ENCODE assay signal across 16 cellular contexts in genomic region chr3:197782230-197782629, GRCh38. TPM values are rescaled to one million over a fixed set of nuclear protein-coding genes. Genes with fewer than 3 reads are reported as not detected.
A peak's percentile ranks its signal among the peaks of the same experiment; 100 is the strongest.
DNase-seq lines count a peak whose midpoint lies in the region; ATAC-seq and TF ChIP-seq lines count a peak whose summit lies in the region.
"Had no signal": no experiment of that assay in that cellular context is flagged by ENCODE, and none has a peak within 500 bp of the region (broad histone marks: within the 10 kb centered on the region; RNA-seq: fewer than 3 reads in every experiment).

No MANE protein-coding gene starts in this region.

- BruUV-seq in OCI-LY7 (replicated peaks; lab: Mats Ljungman, UMichigan) = no TSS peak

- no peaks in the 10 kb centered on the region for H3K9me2 ChIP-seq in OCI-LY7 (ENCODE audit: insufficient read depth, low read length)

- intact Hi-C loops in OCI-LY7 (cut with micrococcal nuclease; ENCODE audit: unreplicated experiment) = no loop called here

- no peak for DNase-seq in activated T-cell treated with anti-CD3 and anti-CD28 coated beads, Interleukin-2, amount 50 U/mL, for 72 hours
- DNase-seq in activated T-cell treated with anti-CD3 and anti-CD28 coated beads for 4 hours (no peak), OCI-LY7 (ENCODE audit: low spot score) (no peak), NCI-H1048 (lab: John Stamatoyannopoulos, UW) (no peak)
- DNase-seq: body of pancreas, mesenchymal stem cell, NCI-H1436 treated with DMSO at 0.1 percent for 48 hours, NCI-H446 treated with DMSO at 0.1 percent for 48 hours, spleen, tibial artery had no signal

- H3K27ac Mint-ChIP-seq in activated T-cell treated with anti-CD3 and anti-CD28 coated beads, Interleukin-2, amount 50 U/mL, for 72 hours = peak overlapping the region; percentile 25
- H3K27ac Mint-ChIP-seq in stimulated activated memory B cell treated with anti-CD40 and anti-IgM and Interleukin-4, amounts not matched to agents 10 μg/mL and 1 μg/mL and 100 μg/mL, for 72 hours = peak overlapping the region; percentile 94
- H3K27ac Mint-ChIP-seq: activated T-helper 1 cell treated with anti-CD3 and anti-CD28 coated beads, Interleukin-12 subunit alpha, Interleukin-12 subunit beta, Interleukin-2, Interleukin-4 antibody, amounts not matched to agents 30 ng/mL and 10 ng/mL and 1 ng/mL, durations not matched to agents 14 hours and 24 hours and 36 hours had no signal

- peak overlapping the region; percentile 32 for H3K27ac ChIP-seq in OCI-LY7 (ENCODE audit: low read depth, low read length, poor library complexity, severe bottlenecking)
- H3K27ac ChIP-seq: body of pancreas, parathyroid adenoma, tibial artery had no signal

- no peak for TF ChIP-seq CTCF in OCI-LY7 (conservative IDR thresholded peaks at IDR 0.05; ENCODE audit: low read length)

- ATAC-seq in activated T-cell treated with anti-CD3 and anti-CD28 coated beads, Interleukin-2, amount 50 U/mL, for 72 hours (replicated peaks in 1 of 2) = no peak
- ATAC-seq in GM21529 (IDR thresholded peaks at IDR 0.05; ENCODE audit: unreplicated experiment) (peak; percentile 58), GM19395 (IDR thresholded peaks at IDR 0.05; ENCODE audit: unreplicated experiment) (no peak), HG02870 (IDR thresholded peaks at IDR 0.05; ENCODE audit: unreplicated experiment) (no peak)
- ATAC-seq in stimulated activated memory B cell treated with anti-CD40 and anti-IgM and Interleukin-4, amounts not matched to agents 10 μg/mL and 1 μg/mL and 100 μg/mL, for 72 hours = peak; percentile 94
- ATAC-seq: body of pancreas had no signal

- H3K9me3 Mint-ChIP-seq in activated T-cell treated with anti-CD3 and anti-CD28 coated beads, Interleukin-2, amount 50 U/mL, for 72 hours = no peaks in the 10 kb centered on the region
- H3K9me3 Mint-ChIP-seq in stimulated activated memory B cell treated with anti-CD40 and anti-IgM and Interleukin-4, amounts not matched to agents 10 μg/mL and 1 μg/mL and 100 μg/mL, for 72 hours = no peaks in the 10 kb centered on the region
- H3K9me3 Mint-ChIP-seq: activated T-helper 1 cell treated with anti-CD3 and anti-CD28 coated beads, Interleukin-12 subunit alpha, Interleukin-12 subunit beta, Interleukin-2, Interleukin-4 antibody, amounts not matched to agents 30 ng/mL and 10 ng/mL and 1 ng/mL, durations not matched to agents 14 hours and 24 hours and 36 hours had no signal

- no peak overlapping the region for H3K4me3 Mint-ChIP-seq in activated T-cell treated with anti-CD3 and anti-CD28 coated beads, Interleukin-2, amount 50 U/mL, for 72 hours
- H3K4me3 Mint-ChIP-seq in stimulated activated memory B cell treated with anti-CD40 and anti-IgM and Interleukin-4, amounts not matched to agents 10 μg/mL and 1 μg/mL and 100 μg/mL, for 72 hours = peak overlapping the region; percentile 18
- H3K4me3 Mint-ChIP-seq: activated T-helper 1 cell treated with anti-CD3 and anti-CD28 coated beads, Interleukin-12 subunit alpha, Interleukin-12 subunit beta, Interleukin-2, Interleukin-4 antibody, amounts not matched to agents 30 ng/mL and 10 ng/mL and 1 ng/mL, durations not matched to agents 14 hours and 24 hours and 36 hours had no signal

- no peaks in the 10 kb centered on the region for H4K20me1 ChIP-seq in OCI-LY7 (ENCODE audit: insufficient read depth, low read length)

- no peaks in the 10 kb centered on the region for H3K9me3 ChIP-seq in OCI-LY7 (ENCODE audit: low read length)
- H3K9me3 ChIP-seq: body of pancreas, spleen, tibial artery had no signal

- H2AFZ ChIP-seq in OCI-LY7 (ENCODE audit: low read length) = no peak overlapping the region
- H2AFZ ChIP-seq: parathyroid adenoma had no signal

- no peaks in the 10 kb centered on the region for H3K27me3 Mint-ChIP-seq in activated T-cell treated with anti-CD3 and anti-CD28 coated beads, Interleukin-2, amount 50 U/mL, for 72 hours (ENCODE audit: low read depth)
- H3K27me3 Mint-ChIP-seq in stimulated activated memory B cell treated with anti-CD40 and anti-IgM and Interleukin-4, amounts not matched to agents 10 μg/mL and 1 μg/mL and 100 μg/mL, for 72 hours = no peaks in the 10 kb centered on the region

- peaks cover 55% of the 10 kb centered on the region for H3K36me3 ChIP-seq in OCI-LY7 (ENCODE audit: insufficient read depth, low read length)

- CTCF ChIA-PET in OCI-LY7 (lab: Charles Lee; ENCODE audit: unreplicated experiment) = no interaction called here

- H3K79me2 ChIP-seq in OCI-LY7 (ENCODE audit: insufficient read depth, low read depth, low read length) = no peaks in the 10 kb centered on the region
- H3K79me2 ChIP-seq: parathyroid adenoma had no signal

- H3K36me3 Mint-ChIP-seq in activated T-cell treated with anti-CD3 and anti-CD28 coated beads, Interleukin-2, amount 50 U/mL, for 72 hours (ENCODE audit: insufficient read depth in 2 of 2) = peaks cover 4 to 9% of the 10 kb centered on the region in 2 donors
- peaks cover 46% of the 10 kb centered on the region for H3K36me3 Mint-ChIP-seq in stimulated activated memory B cell treated with anti-CD40 and anti-IgM and Interleukin-4, amounts not matched to agents 10 μg/mL and 1 μg/mL and 100 μg/mL, for 72 hours

- peak overlapping the region; percentile 7; the same call in 1 of the 2 replicates for H3K4me2 ChIP-seq in OCI-LY7 (ENCODE audit: low read length)

- peaks cover 20% of the 10 kb centered on the region for H3K4me1 ChIP-seq in OCI-LY7 (ENCODE audit: insufficient read depth, low read length, poor library complexity, severe bottlenecking)
- H3K4me1 ChIP-seq: body of pancreas, parathyroid adenoma, tibial artery had no signal

- no peaks in the 10 kb centered on the region for H3K4me1 Mint-ChIP-seq in activated T-cell treated with anti-CD3 and anti-CD28 coated beads, Interleukin-2, amount 50 U/mL, for 72 hours (ENCODE audit: low read depth)
- H3K4me1 Mint-ChIP-seq in stimulated activated memory B cell treated with anti-CD40 and anti-IgM and Interleukin-4, amounts not matched to agents 10 μg/mL and 1 μg/mL and 100 μg/mL, for 72 hours = peaks cover 43% of the 10 kb centered on the region

- POLR2A ChIA-PET in OCI-LY7 (lab: Charles Lee) = interaction anchor here (0.6 to 1.5 kb wide), 2 partner anchors 9 to 82 kb away, joined by 5 to 8 read pairs; partner anchors contain the start of gene LRCH3

- no peak overlapping the region for H3K4me3 ChIP-seq in OCI-LY7 (ENCODE audit: low read depth, low read length, poor library complexity, severe bottlenecking)
- H3K4me3 ChIP-seq: body of pancreas, spleen, tibial artery had no signal

RNA-seq across cellular contexts. Expression of gene LRCH3, which starts 8.8 kb away (rescaled TPM):
- 10 to 100 TPM; 67.2 to 68.1 TPM for total RNA-seq in activated T-cell treated with anti-CD3 and anti-CD28 coated beads, Interleukin-2, amount 50 U/mL, for 72 hours
- total RNA-seq in OCI-LY7 (2014; rRNA removed; shearing (Covaris generic)) = 39.0 and 44.2 TPM in 2 replicates
- total RNA-seq in OCI-LY7 (2022) = 52.6 and 53.0 TPM in 2 replicates

RNA-seq across cellular contexts. Expression of gene FYTTD1, which starts 32.5 kb away (rescaled TPM):
- 10 to 100 TPM; 31.6 to 37.5 TPM for total RNA-seq in activated T-cell treated with anti-CD3 and anti-CD28 coated beads, Interleukin-2, amount 50 U/mL, for 72 hours
- 47.6 and 63.8 TPM in 2 replicates for total RNA-seq in OCI-LY7 (2014; rRNA removed; shearing (Covaris generic))
- total RNA-seq in OCI-LY7 (2022) = 49.2 and 57.8 TPM in 2 replicates

RNA-seq across cellular contexts. Expression of gene RUBCN, which starts 45.5 kb away (rescaled TPM):
- 10 to 100 TPM; 33.1 to 33.9 TPM for total RNA-seq in activated T-cell treated with anti-CD3 and anti-CD28 coated beads, Interleukin-2, amount 50 U/mL, for 72 hours
- total RNA-seq in OCI-LY7 (2014; rRNA removed; shearing (Covaris generic)) = 37.1 and 45.1 TPM in 2 replicates
- 48.4 and 56.7 TPM in 2 replicates for total RNA-seq in OCI-LY7 (2022)

Comparison
In these comparisons a context has a peak if more than half of its experiments do, and no peak if none do; other contexts are left out.
1. ATAC-seq: peak in GM21529 (single experiment) and stimulated activated memory B cell treated with anti-CD40 and anti-IgM and Interleukin-4, amounts not matched to agents 10 μg/mL and 1 μg/mL and 100 μg/mL, for 72 hours (single experiment); none in activated T-cell treated with anti-CD3 and anti-CD28 coated beads, Interleukin-2, amount 50 U/mL, for 72 hours (0 of 2), GM19395 (single experiment) and HG02870 (single experiment).